ENCODE assay signal across 14 cellular contexts in genomic region chr2:3463156-3463835, GRCh38.
"Had no signal": no experiment of that assay in that cellular context is flagged by ENCODE, and none has a peak within 500 bp of the region (broad histone marks: within the 10 kb centered on the region; RNA-seq: fewer than 3 reads in every experiment).

No MANE protein-coding gene starts in this region.

- H3K9me3 Mint-ChIP-seq: activated CD4-positive, alpha-beta memory T cell treated with anti-CD3 and anti-CD28 coated beads for 36 hours; activated T-cell treated with anti-CD3 and anti-CD28 coated beads, Interleukin-2, amount 50 U/mL, for 72 hours; central memory CD8-positive, alpha-beta T cell; natural killer cell treated with Interleukin-12 subunit alpha and Interleukin-12 subunit beta and Interleukin-15 and Interleukin-18, amount 100 ng/mL, for 72 hours; stimulated activated naive CD8-positive, alpha-beta T cell treated with anti-CD3 and anti-CD28 coated beads, Interleukin-15, Interleukin-2, amounts not matched to agents 100 ng/mL and 50 ng/mL, for 24 hours had no signal

- DNase-seq: activated CD4-positive, alpha-beta memory T cell treated with anti-CD3 and anti-CD28 coated beads for 36 hours; activated naive CD4-positive, alpha-beta T cell; activated T-cell treated with anti-CD3 and anti-CD28 coated beads, Interleukin-2, amount 50 U/mL, for 72 hours; effector memory CD4-positive, alpha-beta T cell; hippocampal formation; kidney glomerular epithelial cell; mammary epithelial cell; stimulated activated CD4-positive, alpha-beta T cell treated with anti-CD3 and anti-CD28 coated beads, Interleukin-4, amount 100 ng/mL, for 1 hour; stimulated activated CD8-positive, alpha-beta memory T cell treated with anti-CD3 and anti-CD28 coated beads, Interleukin-4, amount 100 ng/mL, for 48 hours; upper lobe of right lung had no signal

- ATAC-seq: activated T-cell treated with anti-CD3 and anti-CD28 coated beads, Interleukin-2, amount 50 U/mL, for 72 hours; gastroesophageal sphincter; natural killer cell treated with Interleukin-12 subunit alpha and Interleukin-12 subunit beta and Interleukin-15 and Interleukin-18, amount 100 ng/mL, for 72 hours; upper lobe of right lung had no signal

- H3K4me3 Mint-ChIP-seq: activated CD4-positive, alpha-beta memory T cell treated with anti-CD3 and anti-CD28 coated beads for 36 hours; activated T-cell treated with anti-CD3 and anti-CD28 coated beads, Interleukin-2, amount 50 U/mL, for 72 hours; central memory CD8-positive, alpha-beta T cell; natural killer cell treated with Interleukin-12 subunit alpha and Interleukin-12 subunit beta and Interleukin-15 and Interleukin-18, amount 100 ng/mL, for 72 hours; stimulated activated naive CD8-positive, alpha-beta T cell treated with anti-CD3 and anti-CD28 coated beads, Interleukin-15, Interleukin-2, amounts not matched to agents 100 ng/mL and 50 ng/mL, for 24 hours had no signal

- H3K27me3 Mint-ChIP-seq: activated CD4-positive, alpha-beta memory T cell treated with anti-CD3 and anti-CD28 coated beads for 36 hours; central memory CD8-positive, alpha-beta T cell; natural killer cell treated with Interleukin-12 subunit alpha and Interleukin-12 subunit beta and Interleukin-15 and Interleukin-18, amount 100 ng/mL, for 72 hours; stimulated activated naive CD8-positive, alpha-beta T cell treated with anti-CD3 and anti-CD28 coated beads, Interleukin-15, Interleukin-2, amounts not matched to agents 100 ng/mL and 50 ng/mL, for 24 hours had no signal

- H3K27ac Mint-ChIP-seq: activated CD4-positive, alpha-beta memory T cell treated with anti-CD3 and anti-CD28 coated beads for 36 hours; activated T-cell treated with anti-CD3 and anti-CD28 coated beads, Interleukin-2, amount 50 U/mL, for 72 hours; natural killer cell treated with Interleukin-12 subunit alpha and Interleukin-12 subunit beta and Interleukin-15 and Interleukin-18, amount 100 ng/mL, for 72 hours; stimulated activated naive CD8-positive, alpha-beta T cell treated with anti-CD3 and anti-CD28 coated beads, Interleukin-15, Interleukin-2, amounts not matched to agents 100 ng/mL and 50 ng/mL, for 24 hours had no signal
